ENCODE assay signal across 8 cellular contexts in the genomic region with DNA sequence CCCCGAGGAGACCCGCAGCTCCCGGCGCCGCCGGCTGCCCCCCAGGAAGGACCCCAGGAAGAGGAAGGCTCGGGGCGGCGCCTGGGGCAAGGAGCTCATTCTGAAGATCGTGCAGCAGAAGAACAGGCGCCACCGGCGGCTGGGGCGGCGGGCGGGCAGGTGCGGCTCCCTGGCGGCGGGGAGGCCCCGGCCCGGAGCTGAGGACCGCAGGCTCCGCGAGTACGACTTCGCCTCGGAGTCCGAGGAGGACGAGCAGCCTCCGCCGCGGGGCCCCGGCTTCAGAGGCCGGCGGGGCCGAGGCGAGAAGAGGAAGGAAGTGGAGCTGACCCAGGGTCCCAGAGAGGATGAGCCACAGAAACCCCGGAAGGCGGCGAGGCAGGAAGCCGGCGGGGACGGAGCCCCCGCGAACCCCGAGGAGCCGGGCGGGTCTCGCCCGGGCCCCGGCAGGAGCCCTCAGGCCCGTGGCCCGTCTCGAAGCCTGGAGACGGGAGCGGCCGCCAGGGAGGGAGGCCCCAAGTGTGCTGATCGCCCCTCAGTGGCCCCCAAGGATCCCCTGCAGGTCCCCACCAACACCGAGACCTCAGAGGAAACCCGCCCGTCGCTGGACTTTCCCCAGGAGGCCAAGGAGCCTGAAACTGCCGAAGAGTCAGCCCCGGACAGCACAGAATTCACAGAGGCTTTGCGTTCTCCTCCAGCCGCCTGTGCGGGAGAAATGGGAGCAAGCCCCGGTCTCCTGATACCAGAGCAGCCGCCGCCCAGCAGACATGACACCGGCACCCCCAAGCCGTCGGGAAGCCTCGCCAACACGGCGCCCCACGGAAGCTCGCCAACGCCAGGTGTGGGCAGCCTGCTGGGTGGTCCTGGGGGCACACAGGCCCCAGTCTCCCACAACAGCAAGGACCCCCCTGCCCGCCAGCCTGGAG. TPM values are rescaled to one million over a fixed set of nuclear protein-coding genes. Genes with fewer than 3 reads are reported as not detected.
A peak's percentile ranks its signal among the peaks of the same experiment; 100 is the strongest.
DNase-seq lines count a peak whose midpoint lies in the region; ATAC-seq and TF ChIP-seq lines count a peak whose summit lies in the region.

No MANE protein-coding gene starts in this region.

- TF ChIP-seq CTCF in natural killer cell (IDR thresholded peaks at IDR 0.05) = no peak

- no peaks in the 10 kb centered on the region for H3K9me3 Mint-ChIP-seq in natural killer cell

- peak overlapping the region; percentile 61 to 80 for H3K27ac Mint-ChIP-seq in natural killer cell

- peaks cover 0 to 18% of the 10 kb centered on the region in 2 donors for H3K4me1 Mint-ChIP-seq in natural killer cell

- H3K36me3 Mint-ChIP-seq in natural killer cell = no peaks in the 10 kb centered on the region

- intact Hi-C loops in natural killer cell (cut with micrococcal nuclease) = no loop called here

- peak overlapping the region; percentile 84 for H3K4me3 Mint-ChIP-seq in natural killer cell

- ATAC-seq in activated CD4-positive, CD25-positive, alpha-beta regulatory T cell treated with anti-CD3 and anti-CD28 coated beads, Interleukin-2, amount 50 U/mL, for 24 hours = peak; percentile 61 to 63
- peak; percentile 61 to 69 (median 66) for ATAC-seq in natural killer cell
- no peak for ATAC-seq in GM21367 (IDR thresholded peaks at IDR 0.05; ENCODE audit: unreplicated experiment)
- no peak for ATAC-seq in GM18861 (IDR thresholded peaks at IDR 0.05; ENCODE audit: unreplicated experiment)

- DNase-seq in NCI-H82 (lab: John Stamatoyannopoulos, UW) (peak; percentile 15), NCI-H82 treated with DMSO at 0.1 percent for 48 hours (lab: John Stamatoyannopoulos, UW; ENCODE audit: unreplicated experiment) (no peak), dermis blood vessel endothelial cell (peak; percentile 47), natural killer cell (peak; percentile 52), DMS53 treated with DMSO at 0.1 percent for 48 hours (lab: John Stamatoyannopoulos, UW; ENCODE audit: unreplicated experiment) (no peak)

- H3K27me3 Mint-ChIP-seq in natural killer cell (ENCODE audit: low read depth in 2 of 2) = no peaks in the 10 kb centered on the region

RNA-seq across cellular contexts. Expression of a gene that starts 22.3 kb away (rescaled TPM):
- total RNA-seq in dermis blood vessel endothelial cell = 1.4 and 1.6 TPM in 2 replicates
- total RNA-seq in natural killer cell = 10 to 100 TPM; 56.3 to 71.0 (median 64.6) TPM

RNA-seq across cellular contexts. Expression of a gene that starts 48.0 kb away (rescaled TPM):
- 0.79 and 1.0 TPM in 2 replicates for total RNA-seq in dermis blood vessel endothelial cell
- total RNA-seq in natural killer cell = 1 to 10 TPM; 4.5 to 5.8 (median 4.9) TPM

Comparison
In these comparisons a context has a peak if more than half of its experiments do, and no peak if none do; other contexts are left out.
1. DNase-seq: peak in NCI-H82 (single experiment), dermis blood vessel endothelial cell (single experiment) and natural killer cell (single experiment); none in NCI-H82 treated with DMSO at 0.1 percent for 48 hours (single experiment) and DMS53 treated with DMSO at 0.1 percent for 48 hours (single experiment).
2. ATAC-seq: peak in activated CD4-positive, CD25-positive, alpha-beta regulatory T cell treated with anti-CD3 and anti-CD28 coated beads, Interleukin-2, amount 50 U/mL, for 24 hours (2 of 2) and natural killer cell (3 of 3); none in GM21367 (single experiment) and GM18861 (single experiment).
3. RNA of a gene that starts 22.3 kb away (total RNA-seq): 56.3 to 71.0 TPM in natural killer cell; 1.4 to 1.6 TPM in dermis blood vessel endothelial cell; every median in the first group is over 10 times any median in the second.